25 cellular contexts compared by ENCODE assay signal in the genomic region with DNA sequence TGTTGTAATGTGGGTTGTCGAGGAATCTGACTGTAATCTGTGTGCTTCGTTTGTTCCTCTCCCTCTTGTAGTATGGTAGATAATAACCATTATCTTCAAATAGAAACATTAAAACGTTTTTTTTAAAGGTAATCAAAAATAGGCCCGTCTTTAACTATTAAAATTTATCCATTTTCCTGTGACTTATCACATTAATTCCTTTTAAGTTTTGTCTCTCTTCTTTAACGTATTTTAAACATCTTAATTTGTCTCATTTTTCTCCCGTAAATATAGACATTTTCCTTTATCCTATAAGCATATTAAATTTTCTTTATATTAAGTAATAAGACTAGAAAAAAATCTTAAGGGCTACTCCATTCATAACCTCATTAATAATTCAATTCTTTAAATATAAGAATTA. TPM values are rescaled to one million over a fixed set of nuclear protein-coding genes. Genes with fewer than 3 reads are reported as not detected.
DNase-seq lines count a peak whose midpoint lies in the region; ATAC-seq, FAIRE-seq and TF ChIP-seq lines count a peak whose summit lies in the region.
"Had no signal": no experiment of that assay in that cellular context is flagged by ENCODE, and none has a peak within 500 bp of the region (broad histone marks: within the 10 kb centered on the region; RNA-seq: fewer than 3 reads in every experiment).

No MANE protein-coding gene starts in this region.

- no peak for TF ChIP-seq POLR2A in prostate gland (IDR thresholded peaks at IDR 0.05)

- H3K27ac ChIP-seq in heart right ventricle (no peak overlapping the region), prostate gland (no peak overlapping the region)
- H3K27ac ChIP-seq: 22Rv1, BLaER1 had no signal

- intact Hi-C loops in heart right ventricle (cut with DNase I) = no loop called here
- intact Hi-C loops in prostate gland (cut with DNase I) = no loop called here

- FAIRE-seq in A204.1 (lab: Jason Lieb, UNC) = peak; percentile 56
- FAIRE-seq in endometrium (lab: Jason Lieb, UNC) = peak; percentile 31
- FAIRE-seq in islet of Langerhans (lab: Jason Lieb, UNC) = peak; percentile 81
- FAIRE-seq: GM12878, GM12892, GM18507 had no signal

- TF ChIP-seq CTCF in heart right ventricle (IDR thresholded peaks at IDR 0.05) (no peak), prostate gland (IDR thresholded peaks at IDR 0.05) (no peak)

- DNase-seq in heart right ventricle (no peak), cortex of kidney (lab: John Stamatoyannopoulos, UW) (no peak), prostate gland (ENCODE audit: low spot score) (no peak)
- DNase-seq: ACHN; BE2C; C1 segment of cervical spinal cord; CD4-positive, alpha-beta memory T cell; CD4-positive, CD25-positive, alpha-beta regulatory T cell; CD8-positive, alpha-beta memory T cell; COR-L47; DMS 273 treated with DMSO at 0.1 percent for 48 hours; DMS153; DMS53; DMS79; DND-41; EL; GDM1 had no signal

- H3K27me3 ChIP-seq in heart right ventricle (no peaks in the 10 kb centered on the region), prostate gland (replicated peaks; ENCODE audit: insufficient read depth) (no peaks in the 10 kb centered on the region)
- H3K27me3 ChIP-seq: BE2C, BLaER1 had no signal

- no peak for ATAC-seq in heart right ventricle
- ATAC-seq: GM12878 had no signal

- peaks cover 0 to 100% (median 49%) of the 10 kb centered on the region in 9 donors for H3K36me3 ChIP-seq in heart right ventricle
- H3K36me3 ChIP-seq in prostate gland = peaks cover 10 to 17% of the 10 kb centered on the region in 2 donors
- H3K36me3 ChIP-seq: BE2C had no signal

- WGBS in heart right ventricle, 2 donors = 87 to 88% methylated on average over 6 of the region's 6 CpGs
- WGBS in prostate gland = 87% methylated on average over 6 of the region's 6 CpGs

- H3K4me3 ChIP-seq in heart right ventricle (no peak overlapping the region), prostate gland (no peak overlapping the region)
- H3K4me3 ChIP-seq: BLaER1, GM12878 had no signal

- no peaks in the 10 kb centered on the region for H3K4me1 ChIP-seq in heart right ventricle
- no peaks in the 10 kb centered on the region for H3K4me1 ChIP-seq in prostate gland (replicated peaks)
- H3K4me1 ChIP-seq: BE2C, BLaER1 had no signal

- H3K9me3 ChIP-seq in heart right ventricle = no peaks in the 10 kb centered on the region
- no peaks in the 10 kb centered on the region for H3K9me3 ChIP-seq in prostate gland
- H3K9me3 ChIP-seq: BE2C, BLaER1 had no signal

RNA-seq across cellular contexts. Expression of gene EIF2AK3, which starts 41.3 kb away (rescaled TPM):
- 10 to 100 TPM in 6 of 10 donors, 1 to 10 TPM in 4; 5.9 to 21.5 (median 10.4) TPM for total RNA-seq in heart right ventricle
- polyA plus RNA-seq in heart right ventricle = 1 to 10 TPM; 4.6 to 9.6 TPM
- total RNA-seq in prostate gland = 10 to 100 TPM; 21.4 to 39.1 TPM
